9 cellular contexts compared by ENCODE assay signal in genomic region chr2:153871231-153872221, GRCh38. TPM values are rescaled to one million over a fixed set of nuclear protein-coding genes. Genes with fewer than 3 reads are reported as not detected.
A peak's percentile ranks its signal among the peaks of the same experiment; 100 is the strongest.
DNase-seq lines count a peak whose midpoint lies in the region; FAIRE-seq and TF ChIP-seq lines count a peak whose summit lies in the region.
"Had no signal": no experiment of that assay in that cellular context is flagged by ENCODE, and none has a peak within 500 bp of the region (broad histone marks: within the 10 kb centered on the region; RNA-seq: fewer than 3 reads in every experiment).

GALNT13 (plus strand) TSS chr2:153871922.

- H3K9me3 ChIP-seq in small intestine (ENCODE audit: control insufficient read depth, low read depth) (no peaks in the 10 kb centered on the region), esophagus squamous epithelium (no peaks in the 10 kb centered on the region)

- TF ChIP-seq POLR2A in esophagus squamous epithelium (IDR thresholded peaks at IDR 0.05): no peak

- no peaks in the 10 kb centered on the region for H3K4me1 ChIP-seq in small intestine (ENCODE audit: control insufficient read depth in 2 of 2, insufficient read depth in 1 of 2, low read depth in 1 of 2, low read length in 1 of 2)
- peaks cover 0 to 18% (median 0%) of the 10 kb centered on the region in 3 donors for H3K4me1 ChIP-seq in esophagus squamous epithelium

- peaks cover 3% of the 10 kb centered on the region for H3K9me3 Mint-ChIP-seq in activated T-cell treated with anti-CD3 and anti-CD28 coated beads, Interleukin-2, amount 50 U/mL, for 24 hours
- H3K9me3 Mint-ChIP-seq in activated T-helper 1 cell treated with anti-CD3 and anti-CD28 coated beads, Interleukin-12 subunit alpha, Interleukin-12 subunit beta, Interleukin-2, Interleukin-4 antibody, amounts not matched to agents 30 ng/mL and 10 ng/mL and 1 ng/mL, durations not matched to agents 14 hours and 24 hours and 36 hours: no peaks in the 10 kb centered on the region

- peak within 1 kb of the TSS; percentile 27 for H3K4me3 Mint-ChIP-seq in activated T-cell treated with anti-CD3 and anti-CD28 coated beads, Interleukin-2, amount 50 U/mL, for 24 hours
- H3K4me3 Mint-ChIP-seq in activated T-helper 1 cell treated with anti-CD3 and anti-CD28 coated beads, Interleukin-12 subunit alpha, Interleukin-12 subunit beta, Interleukin-2, Interleukin-4 antibody, amounts not matched to agents 30 ng/mL and 10 ng/mL and 1 ng/mL, durations not matched to agents 14 hours and 24 hours and 36 hours: no peak within 1 kb of the TSS
- H3K4me3 Mint-ChIP-seq: memory B cell had no signal

- H3K27ac ChIP-seq in small intestine (ENCODE audit: low read depth in 1 of 2, low read length in 1 of 2) (no peak within 1 kb of the TSS), esophagus squamous epithelium (no peak within 1 kb of the TSS)

- TF ChIP-seq CTCF in esophagus squamous epithelium (IDR thresholded peaks at IDR 0.05): no peak

- H3K36me3 Mint-ChIP-seq in activated T-cell treated with anti-CD3 and anti-CD28 coated beads, Interleukin-2, amount 50 U/mL, for 24 hours (ENCODE audit: low read depth): peaks cover 2% of the 10 kb centered on the region
- H3K36me3 Mint-ChIP-seq in activated T-helper 1 cell treated with anti-CD3 and anti-CD28 coated beads, Interleukin-12 subunit alpha, Interleukin-12 subunit beta, Interleukin-2, Interleukin-4 antibody, amounts not matched to agents 30 ng/mL and 10 ng/mL and 1 ng/mL, durations not matched to agents 14 hours and 24 hours and 36 hours (ENCODE audit: low read depth): peaks cover 1% of the 10 kb centered on the region

- H3K27me3 ChIP-seq in small intestine (ENCODE audit: control insufficient read depth in 2 of 2, insufficient read depth in 2 of 2, low read length in 2 of 2): peaks cover 5 to 12% of the 10 kb centered on the region in 2 donors
- H3K27me3 ChIP-seq in esophagus squamous epithelium: peaks cover 0 to 51% (median 6%) of the 10 kb centered on the region in 4 donors

- peaks cover 33% of the 10 kb centered on the region for H3K27me3 Mint-ChIP-seq in activated T-cell treated with anti-CD3 and anti-CD28 coated beads, Interleukin-2, amount 50 U/mL, for 24 hours
- peaks cover 14% of the 10 kb centered on the region for H3K27me3 Mint-ChIP-seq in activated T-helper 1 cell treated with anti-CD3 and anti-CD28 coated beads, Interleukin-12 subunit alpha, Interleukin-12 subunit beta, Interleukin-2, Interleukin-4 antibody, amounts not matched to agents 30 ng/mL and 10 ng/mL and 1 ng/mL, durations not matched to agents 14 hours and 24 hours and 36 hours (ENCODE audit: insufficient read depth)

- no peak for FAIRE-seq in small intestine (lab: Jason Lieb, UNC)

- 4 to 9% (median 9%) methylated on average over 77 to 93 of the region's 93 CpGs for WGBS in small intestine, 3 donors
- WGBS in esophagus squamous epithelium, 2 donors: 17 to 22% methylated on average over 8 to 16 of the region's 93 CpGs

- H3K4me3 ChIP-seq in small intestine (ENCODE audit: low read depth in 1 of 2, low read length in 2 of 2) (peak within 1 kb of the TSS in 1 of 2 donors; percentile 36), esophagus squamous epithelium (peak within 1 kb of the TSS in 2 of 4 donors; percentile 28 to 52)

- H3K36me3 ChIP-seq in small intestine (ENCODE audit: control insufficient read depth in 2 of 2, insufficient read depth in 2 of 2, low read length in 2 of 2) (no peaks in the 10 kb centered on the region), esophagus squamous epithelium (no peaks in the 10 kb centered on the region)

- H3K27ac Mint-ChIP-seq in activated T-cell treated with anti-CD3 and anti-CD28 coated beads, Interleukin-2, amount 50 U/mL, for 24 hours: no peak within 1 kb of the TSS
- H3K27ac Mint-ChIP-seq in activated T-helper 1 cell treated with anti-CD3 and anti-CD28 coated beads, Interleukin-12 subunit alpha, Interleukin-12 subunit beta, Interleukin-2, Interleukin-4 antibody, amounts not matched to agents 30 ng/mL and 10 ng/mL and 1 ng/mL, durations not matched to agents 14 hours and 24 hours and 36 hours: peak within 1 kb of the TSS; percentile 62
- H3K27ac Mint-ChIP-seq: memory B cell had no signal

- intact Hi-C loops in activated T-helper 1 cell treated with anti-CD3 and anti-CD28 coated beads, Interleukin-12 subunit alpha, Interleukin-12 subunit beta, Interleukin-2, Interleukin-4 antibody, amounts not matched to agents 30 ng/mL and 10 ng/mL and 1 ng/mL, durations not matched to agents 14 hours and 24 hours and 36 hours (cut with micrococcal nuclease): loop anchor here (5.0 kb wide), 1 partner anchor 394 kb away; the partner anchor contains the start of gene RPRM
- intact Hi-C loops in esophagus squamous epithelium (cut with DNase I): no loop called here

- DNase-seq in activated T-cell treated with anti-CD3 and anti-CD28 coated beads, Interleukin-2, amount 50 U/mL, for 24 hours: no peak
- no peak for DNase-seq in activated T-cell treated with anti-CD3 and anti-CD28 coated beads, Interleukin-2, amount 50 U/mL, for 1 hour
- no peak for DNase-seq in activated T-helper 1 cell treated with anti-CD3 and anti-CD28 coated beads, Interleukin-12 subunit alpha, Interleukin-12 subunit beta, Interleukin-2, Interleukin-4 antibody, amounts not matched to agents 30 ng/mL and 10 ng/mL and 1 ng/mL, durations not matched to agents 14 hours and 24 hours and 36 hours (ENCODE audit: low spot score)
- DNase-seq in hypothalamus (lab: John Stamatoyannopoulos, UW): peak in 50 of 51 donors; percentile 38 to 93 (median 83)
- peak; percentile 1 for DNase-seq in small intestine
- DNase-seq in HUDEP-2 (lab: John Stamatoyannopoulos, UW; ENCODE audit: unreplicated experiment in 76 of 76): no peak
- no peak for DNase-seq in Kasumi-1 (lab: John Stamatoyannopoulos, UW)
- DNase-seq in esophagus squamous epithelium (lab: John Stamatoyannopoulos, UW): no peak

- H3K4me1 Mint-ChIP-seq in activated T-cell treated with anti-CD3 and anti-CD28 coated beads, Interleukin-2, amount 50 U/mL, for 24 hours (ENCODE audit: low read depth): peaks cover 3% of the 10 kb centered on the region
- no peaks in the 10 kb centered on the region for H3K4me1 Mint-ChIP-seq in activated T-helper 1 cell treated with anti-CD3 and anti-CD28 coated beads, Interleukin-12 subunit alpha, Interleukin-12 subunit beta, Interleukin-2, Interleukin-4 antibody, amounts not matched to agents 30 ng/mL and 10 ng/mL and 1 ng/mL, durations not matched to agents 14 hours and 24 hours and 36 hours (ENCODE audit: low read depth)
- H3K4me1 Mint-ChIP-seq: memory B cell had no signal

RNA-seq across cellular contexts. Expression of gene GALNT13, which starts in this region (rescaled TPM):
- total RNA-seq in activated T-helper 1 cell treated with anti-CD3 and anti-CD28 coated beads, Interleukin-12 subunit alpha, Interleukin-12 subunit beta, Interleukin-2, Interleukin-4 antibody, amounts not matched to agents 30 ng/mL and 10 ng/mL and 1 ng/mL, durations not matched to agents 14 hours and 24 hours and 36 hours: not detected in 2 replicates
- polyA plus RNA-seq in small intestine: under 1 TPM in 1 of 3 donors, not detected in 2; 0.21 TPM
- under 1 TPM; 0.04 to 0.38 (median 0.17) TPM for total RNA-seq in esophagus squamous epithelium

Comparison
In these comparisons a context has a peak if more than half of its experiments do, and no peak if none do; other contexts are left out.
1. Peak in DNase-seq in small intestine; RNA of the gene not detected or under 1 TPM.
2. DNase-seq: peak in hypothalamus (50 of 51); none in activated T-cell treated with anti-CD3 and anti-CD28 coated beads, Interleukin-2, amount 50 U/mL, for 24 hours (single experiment), activated T-cell treated with anti-CD3 and anti-CD28 coated beads, Interleukin-2, amount 50 U/mL, for 1 hour (single experiment), activated T-helper 1 cell treated with anti-CD3 and anti-CD28 coated beads, Interleukin-12 subunit alpha, Interleukin-12 subunit beta, Interleukin-2, Interleukin-4 antibody, amounts not matched to agents 30 ng/mL and 10 ng/mL and 1 ng/mL, durations not matched to agents 14 hours and 24 hours and 36 hours (single experiment), HUDEP-2 (0 of 76), Kasumi-1 (0 of 2) and esophagus squamous epithelium (single experiment).